In genomic region chr1:79364896-79365295, GRCh38 we compare ENCODE assay signal across 22 cellular contexts.
"Had no signal": no experiment of that assay in that cellular context is flagged by ENCODE, and none has a peak within 500 bp of the region (broad histone marks: within the 10 kb centered on the region; RNA-seq: fewer than 3 reads in every experiment).

No MANE protein-coding gene starts in this region.

- ATAC-seq: activated CD4-positive, CD25-positive, alpha-beta regulatory T cell treated with anti-CD3 and anti-CD28 coated beads, Interleukin-2, amount 50 U/mL, for 24 hours; activated naive CD8-positive, alpha-beta T cell treated with anti-CD3 and anti-CD28 coated beads, Interleukin-2, amount 50 U/mL, for 24 hours; gastroesophageal sphincter; heart left ventricle; left lung; stimulated activated naive B cell treated with anti-CD40 and anti-IgM and Interleukin-4, amounts not matched to agents 10 μg/mL and 1 μg/mL and 100 μg/mL, for 72 hours had no signal

- DNase-seq: activated CD8-positive, alpha-beta memory T cell treated with anti-CD3 and anti-CD28 coated beads for 24 hours; activated CD8-positive, alpha-beta memory T cell treated with anti-CD3 and anti-CD28 coated beads, Interleukin-2, amount 50 U/mL, for 48 hours; activated effector memory CD4-positive, alpha-beta T cell treated with Interleukin-2 at 50 U/mL for 16 hours; activated naive CD4-positive, alpha-beta T cell treated with anti-CD3 and anti-CD28 coated beads, Interleukin-2, amount 10 ng/mL, durations not matched to agents 7 days and 5 days; activated naive CD8-positive, alpha-beta T cell treated with anti-CD3 and anti-CD28 coated beads, Interleukin-2, amount 50 U/mL, for 24 hours; activated T-cell treated with anti-CD3 and anti-CD28 coated beads, Interleukin-2, amount 50 U/mL, for 48 hours; anterior cingulate cortex; effector CD8-positive, alpha-beta T cell; heart left ventricle; left lung; mammary epithelial cell; nephron progenitor cell; nucleus accumbens; posterior cingulate gyrus; retina; stimulated activated naive B cell treated with anti-CD40 and anti-IgM and Interleukin-4, amounts not matched to agents 10 μg/mL and 1 μg/mL and 100 μg/mL, for 72 hours; T-helper 1 cell; T-helper 9 cell; tibial artery had no signal

- H3K4me1 Mint-ChIP-seq: activated naive CD4-positive, alpha-beta T cell treated with anti-CD3 and anti-CD28 coated beads, Interleukin-2, amount 10 ng/mL, durations not matched to agents 7 days and 5 days; activated naive CD8-positive, alpha-beta T cell treated with anti-CD3 and anti-CD28 coated beads, Interleukin-2, amount 50 U/mL, for 24 hours; nephron progenitor cell; stimulated activated naive B cell treated with anti-CD40 and anti-IgM and Interleukin-4, amounts not matched to agents 10 μg/mL and 1 μg/mL and 100 μg/mL, for 72 hours had no signal

- H3K4me3 Mint-ChIP-seq: activated naive CD4-positive, alpha-beta T cell treated with anti-CD3 and anti-CD28 coated beads, Interleukin-2, amount 10 ng/mL, durations not matched to agents 7 days and 5 days; activated naive CD8-positive, alpha-beta T cell treated with anti-CD3 and anti-CD28 coated beads, Interleukin-2, amount 50 U/mL, for 24 hours; dendritic cell treated with granulocyte-macrophage colony-stimulating factor and Interleukin-4, amounts not matched to agents 40 ng/mL and 50 ng/mL, for 4 days; nephron progenitor cell; stimulated activated naive B cell treated with anti-CD40 and anti-IgM and Interleukin-4, amounts not matched to agents 10 μg/mL and 1 μg/mL and 100 μg/mL, for 72 hours had no signal

- H3K4me3 ChIP-seq: gastroesophageal sphincter, heart left ventricle, left lung, tibial artery had no signal

- H3K9me3 Mint-ChIP-seq: activated naive CD4-positive, alpha-beta T cell treated with anti-CD3 and anti-CD28 coated beads, Interleukin-2, amount 10 ng/mL, durations not matched to agents 7 days and 5 days; nephron progenitor cell; stimulated activated naive B cell treated with anti-CD40 and anti-IgM and Interleukin-4, amounts not matched to agents 10 μg/mL and 1 μg/mL and 100 μg/mL, for 72 hours had no signal

- H3K4me1 ChIP-seq: gastroesophageal sphincter, heart left ventricle, left lung, tibial artery had no signal

- H3K36me3 Mint-ChIP-seq: activated naive CD4-positive, alpha-beta T cell treated with anti-CD3 and anti-CD28 coated beads, Interleukin-2, amount 10 ng/mL, durations not matched to agents 7 days and 5 days; stimulated activated naive B cell treated with anti-CD40 and anti-IgM and Interleukin-4, amounts not matched to agents 10 μg/mL and 1 μg/mL and 100 μg/mL, for 72 hours had no signal

- H3K36me3 ChIP-seq: gastroesophageal sphincter, heart left ventricle, left lung, tibial artery had no signal

- H3K27me3 ChIP-seq: gastroesophageal sphincter, heart left ventricle, left lung, tibial artery had no signal

- H3K27ac ChIP-seq: gastroesophageal sphincter, heart left ventricle, left lung, tibial artery had no signal

- H3K27me3 Mint-ChIP-seq: activated naive CD4-positive, alpha-beta T cell treated with anti-CD3 and anti-CD28 coated beads, Interleukin-2, amount 10 ng/mL, durations not matched to agents 7 days and 5 days; activated naive CD8-positive, alpha-beta T cell treated with anti-CD3 and anti-CD28 coated beads, Interleukin-2, amount 50 U/mL, for 24 hours; dendritic cell treated with granulocyte-macrophage colony-stimulating factor and Interleukin-4, amounts not matched to agents 40 ng/mL and 50 ng/mL, for 4 days; stimulated activated naive B cell treated with anti-CD40 and anti-IgM and Interleukin-4, amounts not matched to agents 10 μg/mL and 1 μg/mL and 100 μg/mL, for 72 hours had no signal

- H3K27ac Mint-ChIP-seq: activated naive CD4-positive, alpha-beta T cell treated with anti-CD3 and anti-CD28 coated beads, Interleukin-2, amount 10 ng/mL, durations not matched to agents 7 days and 5 days; activated naive CD8-positive, alpha-beta T cell treated with anti-CD3 and anti-CD28 coated beads, Interleukin-2, amount 50 U/mL, for 24 hours; dendritic cell treated with granulocyte-macrophage colony-stimulating factor and Interleukin-4, amounts not matched to agents 40 ng/mL and 50 ng/mL, for 4 days; nephron progenitor cell; stimulated activated naive B cell treated with anti-CD40 and anti-IgM and Interleukin-4, amounts not matched to agents 10 μg/mL and 1 μg/mL and 100 μg/mL, for 72 hours had no signal

- H3K9me3 ChIP-seq: gastroesophageal sphincter, heart left ventricle, left lung, tibial artery had no signal
